8 cellular contexts compared by ENCODE assay signal in genomic region chr2:199973703-199974102, GRCh38. TPM values are rescaled to one million over a fixed set of nuclear protein-coding genes. Genes with fewer than 3 reads are reported as not detected.
DNase-seq lines count a peak whose midpoint lies in the region; ATAC-seq and TF ChIP-seq lines count a peak whose summit lies in the region.

No MANE protein-coding gene starts in this region.

- in situ Hi-C loops in astrocyte of the cerebellum (cut with HindIII; ENCODE audit: low sequenced_read_pairs): loop anchor here (5.0 kb wide), 1 partner anchor 509 kb away; no protein-coding TSS in a partner anchor

- TF ChIP-seq CTCF in LNCaP clone FGC (IDR thresholded peaks at IDR 0.05; ENCODE audit: control insufficient read depth, extremely low read depth, insufficient read depth) (peak; percentile 66), astrocyte of the cerebellum (IDR thresholded peaks at IDR 0.05; ENCODE audit: low read depth, low read length, missing control alignments) (peak; percentile 52), kidney epithelial cell (IDR thresholded peaks at IDR 0.05; ENCODE audit: insufficient read depth, low read length, poor library complexity, severe bottlenecking) (peak; percentile 45)

- ATAC-seq in HG03342 (IDR thresholded peaks at IDR 0.05; ENCODE audit: unreplicated experiment) (no peak), HG02678 (IDR thresholded peaks at IDR 0.05; ENCODE audit: unreplicated experiment) (no peak), HG03159 (IDR thresholded peaks at IDR 0.05; ENCODE audit: unreplicated experiment) (no peak)

- DNase-seq in DMS 273 (lab: John Stamatoyannopoulos, UW; ENCODE audit: unreplicated experiment) (peak; percentile 52), LNCaP clone FGC (ENCODE audit: low read depth) (no peak), astrocyte of the cerebellum (ENCODE audit: low read depth) (no peak), kidney epithelial cell (ENCODE audit: low read depth) (no peak), HPDE6-E6E7 (ENCODE audit: extremely low spot score) (no peak)

- no peaks in the 10 kb centered on the region for H3K27me3 ChIP-seq in kidney epithelial cell (ENCODE audit: control insufficient read depth, insufficient read depth, low read length)

- no peaks in the 10 kb centered on the region for H3K36me3 ChIP-seq in kidney epithelial cell (ENCODE audit: control insufficient read depth, insufficient read depth, low read length)

- no peak overlapping the region for H3K4me3 ChIP-seq in LNCaP clone FGC (ENCODE audit: low read depth, low read length)
- H3K4me3 ChIP-seq in astrocyte of the cerebellum (ENCODE audit: low read depth, low read length): no peak overlapping the region
- H3K4me3 ChIP-seq in kidney epithelial cell (ENCODE audit: low read depth, low read length): no peak overlapping the region

RNA-seq across cellular contexts. Expression of gene MAIP1, which starts 18.3 kb away (rescaled TPM):
- total RNA-seq in kidney epithelial cell: 27.0 and 29.5 TPM in 2 replicates

RNA-seq across cellular contexts. Expression of gene TYW5, which starts 18.4 kb away (rescaled TPM):
- 7.3 and 9.0 TPM in 2 replicates for total RNA-seq in kidney epithelial cell
